Comparison of ENCODE assay signal across 1 cellular context in genomic region chr22:37686002-37686982, GRCh38.
TF ChIP-seq lines count a peak whose summit lies in the region.

TSS of gene NOL12 (plus strand) at chr22:37686343. CDS start at chr22:37686393, 50 bp downstream.

TF ChIP-seq in HEK293, 187 proteins besides CTCF, POLR2A, EP300 and RAD21 (continued from another document):
- TF ChIP-seq ZNF654 (tag by site-specific recombination; IDR thresholded peaks at IDR 0.05; ENCODE audit: low read depth) (no peak; the same call in 1 of the 2 replicates), MZF1 (tag by site-specific recombination; IDR thresholded peaks at IDR 0.05; ENCODE audit: borderline replicate concordance) (no peak), INSM2 (tag by site-specific recombination; IDR thresholded peaks at IDR 0.05) (peak; percentile 87), ZNF629 (tag by site-specific recombination; IDR thresholded peaks at IDR 0.05) (peak; percentile 90), ZNF660 (tag by site-specific recombination; IDR thresholded peaks at IDR 0.05) (peak; percentile 93), ZSCAN5A (tag by site-specific recombination; IDR thresholded peaks at IDR 0.05) (peak; percentile 96), ZNF501 (tag by site-specific recombination; IDR thresholded peaks at IDR 0.05) (peak; percentile 98), ZNF580 (tag by site-specific recombination; IDR thresholded peaks at IDR 0.05) (peak; percentile 96), ZNF623 (tag by site-specific recombination; IDR thresholded peaks at IDR 0.05) (peak; percentile 44), ZNF175 (tag by site-specific recombination; IDR thresholded peaks at IDR 0.05) (no peak), ZIC2 (tag by site-specific recombination; IDR thresholded peaks at IDR 0.05) (peak; percentile 70), ZNF707 (tag by site-specific recombination; IDR thresholded peaks at IDR 0.05) (no peak), ZNF23 (tag by site-specific recombination; IDR thresholded peaks at IDR 0.05; ENCODE audit: borderline replicate concordance) (no peak), ZFP37 (tag by site-specific recombination; IDR thresholded peaks at IDR 0.05) (peak; percentile 94), YY2 (tag by site-specific recombination; IDR thresholded peaks at IDR 0.05) (peak; percentile 90), ZNF48 (tag by site-specific recombination; IDR thresholded peaks at IDR 0.05) (no peak), ZNF10 (tag by site-specific recombination; IDR thresholded peaks at IDR 0.05) (peak; percentile 43; the same call in 1 of the 2 replicates), KLF9 (tag by site-specific recombination; IDR thresholded peaks at IDR 0.05; ENCODE audit: low read depth) (peak; percentile 78), ZNF610 (tag by site-specific recombination; IDR thresholded peaks at IDR 0.05; ENCODE audit: borderline replicate concordance) (peak; percentile 75; the same call in 1 of the 2 replicates), KLF10 (tag by site-specific recombination; IDR thresholded peaks at IDR 0.05) (peak; percentile 90), SP3 (tag by site-specific recombination; IDR thresholded peaks at IDR 0.05) (peak; percentile 98), ZNF558 (tag by site-specific recombination; IDR thresholded peaks at IDR 0.05) (peak; percentile 68), ZBTB17 (tag by site-specific recombination; IDR thresholded peaks at IDR 0.05) (peak; percentile 95), ZNF148 (tag by site-specific recombination; IDR thresholded peaks at IDR 0.05; ENCODE audit: borderline replicate concordance) (peak; percentile 87), OVOL3 (tag by site-specific recombination; IDR thresholded peaks at IDR 0.05) (peak; percentile 36), ZEB2 (tag by site-specific recombination; IDR thresholded peaks at IDR 0.05) (peak; percentile 89), ZNF132 (tag by site-specific recombination; IDR thresholded peaks at IDR 0.05; ENCODE audit: borderline replicate concordance) (no peak), SETDB1 (IDR thresholded peaks at IDR 0.05; ENCODE audit: insufficient read length, low read length) (no peak), IKZF3 (tag by site-specific recombination; IDR thresholded peaks at IDR 0.05) (peak; percentile 72)
- TF ChIP-seq, protein P1, sequence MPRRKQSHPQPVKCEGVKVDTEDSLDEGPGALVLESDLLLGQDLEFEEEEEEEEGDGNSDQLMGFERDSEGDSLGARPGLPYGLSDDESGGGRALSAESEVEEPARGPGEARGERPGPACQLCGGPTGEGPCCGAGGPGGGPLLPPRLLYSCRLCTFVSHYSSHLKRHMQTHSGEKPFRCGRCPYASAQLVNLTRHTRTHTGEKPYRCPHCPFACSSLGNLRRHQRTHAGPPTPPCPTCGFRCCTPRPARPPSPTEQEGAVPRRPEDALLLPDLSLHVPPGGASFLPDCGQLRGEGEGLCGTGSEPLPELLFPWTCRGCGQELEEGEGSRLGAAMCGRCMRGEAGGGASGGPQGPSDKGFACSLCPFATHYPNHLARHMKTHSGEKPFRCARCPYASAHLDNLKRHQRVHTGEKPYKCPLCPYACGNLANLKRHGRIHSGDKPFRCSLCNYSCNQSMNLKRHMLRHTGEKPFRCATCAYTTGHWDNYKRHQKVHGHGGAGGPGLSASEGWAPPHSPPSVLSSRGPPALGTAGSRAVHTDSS (tag by site-specific recombination; IDR thresholded peaks at IDR 0.05): peak; percentile 58; the same call in 1 of the 2 replicates
- TF ChIP-seq, protein P2, sequence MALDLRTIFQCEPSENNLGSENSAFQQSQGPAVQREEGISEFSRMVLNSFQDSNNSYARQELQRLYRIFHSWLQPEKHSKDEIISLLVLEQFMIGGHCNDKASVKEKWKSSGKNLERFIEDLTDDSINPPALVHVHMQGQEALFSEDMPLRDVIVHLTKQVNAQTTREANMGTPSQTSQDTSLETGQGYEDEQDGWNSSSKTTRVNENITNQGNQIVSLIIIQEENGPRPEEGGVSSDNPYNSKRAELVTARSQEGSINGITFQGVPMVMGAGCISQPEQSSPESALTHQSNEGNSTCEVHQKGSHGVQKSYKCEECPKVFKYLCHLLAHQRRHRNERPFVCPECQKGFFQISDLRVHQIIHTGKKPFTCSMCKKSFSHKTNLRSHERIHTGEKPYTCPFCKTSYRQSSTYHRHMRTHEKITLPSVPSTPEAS (tag by site-specific recombination; IDR thresholded peaks at IDR 0.05): peak; percentile 55
